In the genomic region with DNA sequence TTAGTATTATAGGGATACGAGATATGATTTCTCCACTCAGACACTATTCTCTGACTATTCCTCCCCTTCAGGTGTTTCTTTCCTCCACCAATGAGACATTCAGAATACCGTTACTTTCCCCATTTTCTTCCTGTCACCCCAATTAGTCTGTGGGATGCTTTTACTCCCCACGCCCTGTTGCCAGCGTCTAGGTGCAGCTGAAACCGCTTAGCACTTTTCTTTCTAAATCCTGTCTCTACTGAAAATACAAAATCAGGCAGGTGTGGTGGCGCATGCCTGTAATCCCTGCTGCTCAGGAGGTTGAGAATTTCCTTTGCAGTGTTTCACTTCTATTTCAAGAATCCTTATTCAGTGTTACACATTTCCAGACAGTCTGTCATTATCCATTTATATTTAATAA, we compare ENCODE assay signal across 33 cellular contexts. TPM values are rescaled to one million over a fixed set of nuclear protein-coding genes. Genes with fewer than 3 reads are reported as not detected.
A peak's percentile ranks its signal among the peaks of the same experiment; 100 is the strongest.
DNase-seq lines count a peak whose midpoint lies in the region; TF ChIP-seq lines count a peak whose summit lies in the region.
"Had no signal": no experiment of that assay in that cellular context is flagged by ENCODE, and none has a peak within 500 bp of the region (broad histone marks: within the 10 kb centered on the region; RNA-seq: fewer than 3 reads in every experiment).

No MANE protein-coding gene starts in this region.

- H3K18ac ChIP-seq in mesenchymal stem cell (ENCODE audit: low read depth in 1 of 2, low read length in 2 of 2) = no peak overlapping the region

- H3K27me3 ChIP-seq in mesenchymal stem cell (ENCODE audit: control insufficient read depth in 1 of 2, insufficient read depth in 1 of 2, low read length in 2 of 2) = peaks cover 0 to 15% of the 10 kb centered on the region in 2 experiments
- H3K27me3 ChIP-seq in neural progenitor cell = no peaks in the 10 kb centered on the region
- H3K27me3 ChIP-seq: BE2C; BLaER1; BLaER1 treated with 17β-estradiol and CSF1 and Interleukin-3, amounts not matched to agents 10 nM and 100 nM had no signal

- H3K79me1 ChIP-seq in mesenchymal stem cell (replicated peaks; ENCODE audit: low read length, poor library complexity, severe bottlenecking) = no peaks in the 10 kb centered on the region

- H2BK15ac ChIP-seq in mesenchymal stem cell (ENCODE audit: low read depth, poor library complexity, severe bottlenecking) = no peak overlapping the region

- peak overlapping the region; percentile 17 for H2AK5ac ChIP-seq in mesenchymal stem cell (ENCODE audit: low read length, severe bottlenecking)

- H3K9ac ChIP-seq in mesenchymal stem cell (ENCODE audit: low read length) = no peak overlapping the region
- H3K9ac ChIP-seq in neural progenitor cell = no peak overlapping the region
- H3K9ac ChIP-seq: BLaER1; BLaER1 treated with 17β-estradiol and CSF1 and Interleukin-3, amounts not matched to agents 10 nM and 100 nM had no signal

- H3K23ac ChIP-seq in mesenchymal stem cell (ENCODE audit: low read length in 2 of 2) = no peak overlapping the region

- intact Hi-C loops in posterior vena cava (cut with DNase I) = no loop called here

- TF ChIP-seq CTCF in neural progenitor cell (IDR thresholded peaks at IDR 0.05) = no peak

- no peak overlapping the region for H4K91ac ChIP-seq in mesenchymal stem cell (ENCODE audit: low read length)

- H3K9me3 ChIP-seq in mesenchymal stem cell (ENCODE audit: control insufficient read depth, low read length) (no peaks in the 10 kb centered on the region), neural progenitor cell (ENCODE audit: low read depth) (no peaks in the 10 kb centered on the region)
- H3K9me3 ChIP-seq: A549; BE2C; BLaER1; BLaER1 treated with 17β-estradiol and CSF1 and Interleukin-3, amounts not matched to agents 10 nM and 100 nM; Caco-2 had no signal

- H2AFZ ChIP-seq in mesenchymal stem cell (ENCODE audit: low read depth, low read length) = no peak overlapping the region
- H2AFZ ChIP-seq in neural progenitor cell (replicated peaks) = no peak overlapping the region

- H3K9me3 Mint-ChIP-seq in neural progenitor cell = no peaks in the 10 kb centered on the region
- H3K9me3 Mint-ChIP-seq: CD4-positive, alpha-beta memory T cell; CD4-positive, alpha-beta T cell; CD4-positive, CD25-positive, alpha-beta regulatory T cell; CD8-positive, alpha-beta memory T cell; CD8-positive, alpha-beta T cell had no signal

- H3K27ac ChIP-seq in mesenchymal stem cell (ENCODE audit: low read length, poor library complexity, severe bottlenecking) (no peak overlapping the region), neural progenitor cell (no peak overlapping the region)
- H3K27ac ChIP-seq: 22Rv1; A549; BLaER1; BLaER1 treated with 17β-estradiol and CSF1 and Interleukin-3, amounts not matched to agents 10 nM and 100 nM; C4-2B had no signal

- H3K36me3 Mint-ChIP-seq in neural progenitor cell = no peaks in the 10 kb centered on the region
- H3K36me3 Mint-ChIP-seq: CD14-positive monocyte; CD4-positive, alpha-beta memory T cell; CD4-positive, CD25-positive, alpha-beta regulatory T cell; CD8-positive, alpha-beta memory T cell; CD8-positive, alpha-beta T cell had no signal

- no peaks in the 10 kb centered on the region for H3K79me2 ChIP-seq in neural progenitor cell (ENCODE audit: low read depth)

- H3K36me3 ChIP-seq in mesenchymal stem cell (ENCODE audit: control insufficient read depth in 1 of 2, insufficient read depth in 2 of 2, low read depth in 1 of 2, low read length in 2 of 2) = no peaks in the 10 kb centered on the region
- H3K36me3 ChIP-seq in neural progenitor cell = no peaks in the 10 kb centered on the region
- H3K36me3 ChIP-seq: BE2C; BLaER1; BLaER1 treated with 17β-estradiol and CSF1 and Interleukin-3, amounts not matched to agents 10 nM and 100 nM had no signal

- H2BK120ac ChIP-seq in mesenchymal stem cell (ENCODE audit: low read depth, low read length) = no peak overlapping the region

- H3F3A ChIP-seq in neural progenitor cell (ENCODE audit: low read depth) = peaks cover 5% of the 10 kb centered on the region

- WGBS in mesenchymal stem cell = 97% methylated on average over 6 of the region's 6 CpGs

- peak overlapping the region; percentile 39 for H3K27ac Mint-ChIP-seq in neural progenitor cell
- H3K27ac Mint-ChIP-seq: B cell; CD14-positive monocyte; CD4-positive, alpha-beta memory T cell; CD4-positive, alpha-beta T cell; CD4-positive, CD25-positive, alpha-beta regulatory T cell; CD8-positive, alpha-beta T cell had no signal

- H3K4me3 Mint-ChIP-seq in neural progenitor cell = no peak overlapping the region
- H3K4me3 Mint-ChIP-seq: B cell; CD14-positive monocyte; CD4-positive, alpha-beta memory T cell; CD4-positive, alpha-beta T cell; CD4-positive, CD25-positive, alpha-beta regulatory T cell; CD8-positive, alpha-beta memory T cell; CD8-positive, alpha-beta T cell had no signal

- H3K4me2 ChIP-seq in mesenchymal stem cell (ENCODE audit: low read length, poor library complexity, severe bottlenecking) (no peak overlapping the region), neural progenitor cell (no peak overlapping the region)
- H3K4me2 ChIP-seq: A549; BLaER1; BLaER1 treated with 17β-estradiol and CSF1 and Interleukin-3, amounts not matched to agents 10 nM and 100 nM had no signal

- H2BK12ac ChIP-seq in mesenchymal stem cell (ENCODE audit: low read length in 2 of 2) = no peak overlapping the region

- no peak overlapping the region for H3K4ac ChIP-seq in mesenchymal stem cell (ENCODE audit: low read depth in 1 of 2, low read length in 2 of 2)

- H3K27me3 Mint-ChIP-seq in neural progenitor cell (ENCODE audit: insufficient read depth, low read depth) = no peaks in the 10 kb centered on the region

- no peaks in the 10 kb centered on the region for H4K20me1 ChIP-seq in neural progenitor cell (ENCODE audit: low read depth)
- H4K20me1 ChIP-seq: BLaER1; BLaER1 treated with 17β-estradiol and CSF1 and Interleukin-3, amounts not matched to agents 10 nM and 100 nM had no signal

- H3K4me3 ChIP-seq in mesenchymal stem cell (ENCODE audit: insufficient read depth in 1 of 2, low read depth in 1 of 2, low read length in 2 of 2) = no peak overlapping the region
- no peak overlapping the region for H3K4me3 ChIP-seq in neural progenitor cell
- H3K4me3 ChIP-seq: A549; BLaER1; BLaER1 treated with 17β-estradiol and CSF1 and Interleukin-3, amounts not matched to agents 10 nM and 100 nM had no signal

- no peak overlapping the region for H2BK5ac ChIP-seq in mesenchymal stem cell (ENCODE audit: low read depth, low read length, poor library complexity, severe bottlenecking)

- no peak overlapping the region for H3K14ac ChIP-seq in mesenchymal stem cell (ENCODE audit: low read length in 2 of 2)

- H3K4me1 ChIP-seq in mesenchymal stem cell (ENCODE audit: control insufficient read depth, insufficient read depth, low read depth, low read length) = peaks cover 14% of the 10 kb centered on the region
- H3K4me1 ChIP-seq in neural progenitor cell = peaks cover 14% of the 10 kb centered on the region
- H3K4me1 ChIP-seq: A549 had no signal

- H3K4me1 Mint-ChIP-seq in neural progenitor cell = peaks cover 17% of the 10 kb centered on the region
- H3K4me1 Mint-ChIP-seq: B cell; CD14-positive monocyte; CD4-positive, alpha-beta memory T cell; CD4-positive, CD25-positive, alpha-beta regulatory T cell; CD8-positive, alpha-beta memory T cell had no signal

- DNase-seq in mesenchymal stem cell (no peak), neural progenitor cell (ENCODE audit: low spot score) (no peak), posterior vena cava (ENCODE audit: low spot score) (peak; percentile 23), T-helper 2 cell (no peak), NCI-H82 treated with DMSO at 0.1 percent for 48 hours (lab: John Stamatoyannopoulos, UW; ENCODE audit: unreplicated experiment) (no peak), NCI-H2081 treated with DMSO at 0.1 percent for 48 hours (lab: John Stamatoyannopoulos, UW) (no peak)
- DNase-seq: 8988T; ACHN; AML-193; BE2C; C1 segment of cervical spinal cord; Caco-2; Calu3; CD4-positive, alpha-beta memory T cell; CD4-positive, alpha-beta T cell; CD4-positive, CD25-positive, alpha-beta regulatory T cell; CD8-positive, alpha-beta memory T cell; CD8-positive, alpha-beta T cell; COR-L47; DMS 273 treated with DMSO at 0.1 percent for 48 hours; DMS153; DMS53; DMS79; DMS79 treated with DMSO at 0.1 percent for 48 hours; DND-41; EL had no signal

- H4K8ac ChIP-seq in mesenchymal stem cell (ENCODE audit: low read length) = no peak overlapping the region

RNA-seq across cellular contexts. Expression of gene DLG1, which starts 49.6 kb away (rescaled TPM):
- 41.4 TPM for polyA plus RNA-seq in mesenchymal stem cell (2013, experiment 1 of 2)
- polyA plus RNA-seq in mesenchymal stem cell (2013, experiment 2 of 2) = 40.1 TPM
- total RNA-seq in neural progenitor cell (ENCODE audit: low replicate concordance) = 108 and 138 TPM in 2 replicates
- 10 to 100 TPM; 67.9 to 70.3 TPM for total RNA-seq in posterior vena cava
